In the genomic region with DNA sequence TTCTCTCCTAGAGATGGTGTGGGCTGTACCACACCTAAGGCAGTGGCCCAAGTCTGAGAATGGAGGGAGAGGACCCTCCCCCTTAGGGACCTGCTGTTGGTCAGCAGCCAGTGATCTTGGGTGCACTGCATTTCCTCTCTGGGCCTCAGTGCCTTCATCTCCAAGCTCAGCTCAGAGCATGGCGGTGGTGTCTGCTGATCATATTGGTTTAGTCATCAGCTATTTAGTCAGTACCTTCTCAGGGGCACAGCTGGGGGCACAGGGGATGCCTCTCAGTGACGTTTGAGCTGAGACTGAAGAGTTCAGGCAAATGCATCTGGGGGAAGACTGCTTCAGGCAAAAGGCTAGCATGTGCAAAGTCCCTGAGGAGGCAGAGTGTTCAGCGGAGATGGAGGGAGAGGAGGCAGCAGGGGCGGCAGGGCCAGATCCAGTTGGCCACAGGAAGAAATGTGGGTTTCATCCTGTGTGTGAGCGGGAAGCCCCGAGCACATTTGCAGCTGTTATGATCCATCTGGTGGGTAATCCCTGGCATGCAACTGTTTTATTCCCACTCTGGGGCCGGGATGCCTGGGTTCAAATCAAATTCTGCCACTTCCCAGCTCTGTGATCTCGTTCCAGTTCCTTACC, we compare ENCODE assay signal across 20 cellular contexts. TPM values are rescaled to one million over a fixed set of nuclear protein-coding genes. Genes with fewer than 3 reads are reported as not detected.
DNase-seq lines count a peak whose midpoint lies in the region; TF ChIP-seq lines count a peak whose summit lies in the region.
"Had no signal": no experiment of that assay in that cellular context is flagged by ENCODE, and none has a peak within 500 bp of the region (broad histone marks: within the 10 kb centered on the region; RNA-seq: fewer than 3 reads in every experiment).

No MANE protein-coding gene starts in this region.

- no peak overlapping the region for H3K27ac Mint-ChIP-seq in MCF 10A (ENCODE audit: low read depth, unreplicated experiment)
- peak overlapping the region in 5 of 6 donors; percentile 48 to 86 (median 72) for H3K27ac Mint-ChIP-seq in immature natural killer cell
- H3K27ac Mint-ChIP-seq in activated T-helper 2 cell treated with anti-CD3 and anti-CD28 coated beads, Interferon-gamma antibody, Interleukin-2, Interleukin-4, amounts not matched to agents 10 μg/mL and 5 μg/mL and 100 μg/mL, durations not matched to agents 14 hours and 24 hours and 36 hours = no peak overlapping the region

- H3K4me3 ChIP-seq in breast epithelium (no peak overlapping the region), SJCRH30 (no peak overlapping the region)
- H3K4me3 ChIP-seq: esophagus squamous epithelium, lung, smooth muscle cell, uterus had no signal

- H3K4me1 Mint-ChIP-seq in MCF 10A (ENCODE audit: insufficient read depth, unreplicated experiment) (peaks cover 15% of the 10 kb centered on the region), immature natural killer cell (peaks cover 22 to 32% of the 10 kb centered on the region in 2 donors)
- peaks cover 16% of the 10 kb centered on the region for H3K4me1 Mint-ChIP-seq in activated T-helper 2 cell treated with anti-CD3 and anti-CD28 coated beads, Interferon-gamma antibody, Interleukin-2, Interleukin-4, amounts not matched to agents 10 μg/mL and 5 μg/mL and 100 μg/mL, durations not matched to agents 14 hours and 24 hours and 36 hours (ENCODE audit: low read depth)

- intact Hi-C loops in MCF 10A (cut with micrococcal nuclease) (no loop called here), breast epithelium (cut with DNase I; ENCODE audit: low total_unique reads) (no loop called here)
- intact Hi-C loops in activated T-helper 2 cell treated with anti-CD3 and anti-CD28 coated beads, Interferon-gamma antibody, Interleukin-2, Interleukin-4, amounts not matched to agents 10 μg/mL and 5 μg/mL and 100 μg/mL, durations not matched to agents 14 hours and 24 hours and 36 hours (cut with micrococcal nuclease) = loop anchor here (5.0 to 10.0 kb wide), 2 partner anchors 59 to 77 kb away; a partner anchor contains a TSS

- no peak for TF ChIP-seq POLR2A in breast epithelium (IDR thresholded peaks at IDR 0.05)

- H3K27me3 ChIP-seq in breast epithelium (no peaks in the 10 kb centered on the region), SJCRH30 (no peaks in the 10 kb centered on the region)
- H3K27me3 ChIP-seq: brain microvascular endothelial cell, esophagus squamous epithelium, uterus had no signal

- no peak for DNase-seq in MCF 10A (ENCODE audit: unreplicated experiment)
- no peak for DNase-seq in breast epithelium (ENCODE audit: low spot score in 2 of 2)
- DNase-seq in SJCRH30 = peak; percentile 92 to 93
- no peak for DNase-seq in immature natural killer cell
- DNase-seq in activated T-helper 2 cell treated with anti-CD3 and anti-CD28 coated beads, Interferon-gamma antibody, Interleukin-2, Interleukin-4, amounts not matched to agents 10 μg/mL and 5 μg/mL and 100 μg/mL, durations not matched to agents 14 hours and 24 hours and 36 hours (ENCODE audit: low spot score) = no peak
- DNase-seq in foreskin melanocyte = no peak
- DNase-seq in NCI-H2227 (lab: John Stamatoyannopoulos, UW; ENCODE audit: unreplicated experiment) = no peak
- DNase-seq: activated gamma-delta T cell, esophagus squamous epithelium had no signal

- no peak for TF ChIP-seq CTCF in MCF 10A (IDR thresholded peaks at IDR 0.05; ENCODE audit: unreplicated experiment)
- TF ChIP-seq CTCF in breast epithelium (IDR thresholded peaks at IDR 0.05) = no peak

- CTCF ChIA-PET in MCF 10A (lab: Yijun Ruan, JAX) = interaction anchor here (0.6 to 2.8 kb wide), 26 partner anchors 10 to 1820 kb away, joined by 3 to 19 read pairs (median 3); a partner anchor contains a TSS

- no peaks in the 10 kb centered on the region for H3K36me3 ChIP-seq in breast epithelium
- no peaks in the 10 kb centered on the region for H3K36me3 ChIP-seq in SJCRH30
- H3K36me3 ChIP-seq: uterus had no signal

- H3K27me3 Mint-ChIP-seq in MCF 10A (ENCODE audit: insufficient read depth, unreplicated experiment) (no peaks in the 10 kb centered on the region), immature natural killer cell (ENCODE audit: low read depth in 3 of 3) (no peaks in the 10 kb centered on the region)
- no peaks in the 10 kb centered on the region for H3K27me3 Mint-ChIP-seq in activated T-helper 2 cell treated with anti-CD3 and anti-CD28 coated beads, Interferon-gamma antibody, Interleukin-2, Interleukin-4, amounts not matched to agents 10 μg/mL and 5 μg/mL and 100 μg/mL, durations not matched to agents 14 hours and 24 hours and 36 hours (ENCODE audit: low read depth)

- H3K36me3 Mint-ChIP-seq in MCF 10A (ENCODE audit: insufficient read depth, unreplicated experiment) (peaks cover 20% of the 10 kb centered on the region), immature natural killer cell (no peaks in the 10 kb centered on the region)
- H3K36me3 Mint-ChIP-seq in activated T-helper 2 cell treated with anti-CD3 and anti-CD28 coated beads, Interferon-gamma antibody, Interleukin-2, Interleukin-4, amounts not matched to agents 10 μg/mL and 5 μg/mL and 100 μg/mL, durations not matched to agents 14 hours and 24 hours and 36 hours (ENCODE audit: low read depth) = no peaks in the 10 kb centered on the region

- H3K27ac ChIP-seq in breast epithelium = no peak overlapping the region
- H3K27ac ChIP-seq in SJCRH30 = peak overlapping the region; percentile 76
- H3K27ac ChIP-seq in temporal lobe (ENCODE audit: low read depth, low read length) = peak overlapping the region; percentile 27
- H3K27ac ChIP-seq: brain microvascular endothelial cell, esophagus squamous epithelium, uterus had no signal

- TSS peak; percentile 11 for BruUV-seq in MCF 10A (replicated peaks; lab: Mats Ljungman, UMichigan)

- H3K9me3 Mint-ChIP-seq in MCF 10A (ENCODE audit: unreplicated experiment) = no peaks in the 10 kb centered on the region
- H3K9me3 Mint-ChIP-seq in immature natural killer cell = no peaks in the 10 kb centered on the region
- H3K9me3 Mint-ChIP-seq in activated T-helper 2 cell treated with anti-CD3 and anti-CD28 coated beads, Interferon-gamma antibody, Interleukin-2, Interleukin-4, amounts not matched to agents 10 μg/mL and 5 μg/mL and 100 μg/mL, durations not matched to agents 14 hours and 24 hours and 36 hours = no peaks in the 10 kb centered on the region

- H3K4me3 Mint-ChIP-seq in MCF 10A (ENCODE audit: unreplicated experiment) (no peak overlapping the region), immature natural killer cell (no peak overlapping the region)
- H3K4me3 Mint-ChIP-seq in activated T-helper 2 cell treated with anti-CD3 and anti-CD28 coated beads, Interferon-gamma antibody, Interleukin-2, Interleukin-4, amounts not matched to agents 10 μg/mL and 5 μg/mL and 100 μg/mL, durations not matched to agents 14 hours and 24 hours and 36 hours (ENCODE audit: low read depth) = no peak overlapping the region

- H3K9me3 ChIP-seq in breast epithelium = no peaks in the 10 kb centered on the region
- H3K9me3 ChIP-seq in SJCRH30 (replicated peaks) = no peaks in the 10 kb centered on the region
- H3K9me3 ChIP-seq: esophagus squamous epithelium, uterus had no signal

- H3K4me1 ChIP-seq in breast epithelium (no peaks in the 10 kb centered on the region), SJCRH30 (peaks cover 9% of the 10 kb centered on the region)

- POLR2A ChIA-PET in MCF 10A (lab: Yijun Ruan, JAX) = interaction anchor here (0.7 to 1.3 kb wide), 4 partner anchors 25 to 437 kb away, joined by 3 to 4 read pairs (median 3); a partner anchor contains a TSS

RNA-seq across cellular contexts. Expression of a gene that starts 15.7 kb away (rescaled TPM):
- 115 and 143 TPM in 2 replicates for total RNA-seq in MCF 10A (2022)
- 10 to 100 TPM; 62.2 to 89.8 (median 72.4) TPM for total RNA-seq in breast epithelium
- total RNA-seq in SJCRH30 (2014; rRNA removed; shearing (Covaris generic)) = 32.9 and 33.3 TPM in 2 replicates
- polyA plus RNA-seq in immature natural killer cell = 100 to 1,000 TPM in 2 of 3 donors, 10 to 100 TPM in 1; 65.3 to 118 (median 107) TPM
- total RNA-seq in temporal lobe = 25.8 TPM
- total RNA-seq in activated T-helper 2 cell treated with anti-CD3 and anti-CD28 coated beads, Interferon-gamma antibody, Interleukin-2, Interleukin-4, amounts not matched to agents 10 μg/mL and 5 μg/mL and 100 μg/mL, durations not matched to agents 14 hours and 24 hours and 36 hours = 81.4 and 85.7 TPM in 2 replicates

RNA-seq across cellular contexts. Expression of a gene that starts 25.4 kb away (rescaled TPM):
- 3.4 and 5.0 TPM in 2 replicates for total RNA-seq in MCF 10A (2022)
- 10 to 100 TPM; 32.4 to 35.4 (median 34.8) TPM for total RNA-seq in breast epithelium
- total RNA-seq in SJCRH30 (2014; rRNA removed; shearing (Covaris generic)) = 5.9 and 7.4 TPM in 2 replicates
- 10 to 100 TPM in 2 of 3 donors, 1 to 10 TPM in 1; 9.7 to 15.9 (median 15.3) TPM for polyA plus RNA-seq in immature natural killer cell
- total RNA-seq in temporal lobe = 13.8 TPM
- 3.1 and 3.5 TPM in 2 replicates for total RNA-seq in activated T-helper 2 cell treated with anti-CD3 and anti-CD28 coated beads, Interferon-gamma antibody, Interleukin-2, Interleukin-4, amounts not matched to agents 10 μg/mL and 5 μg/mL and 100 μg/mL, durations not matched to agents 14 hours and 24 hours and 36 hours

RNA-seq across cellular contexts. Expression of a gene that starts 35.0 kb away (rescaled TPM):
- total RNA-seq in MCF 10A (2022) (not detected in 2 replicates), breast epithelium (under 1 TPM in 1 of 3 donors, not detected in 2; 0.64 TPM), temporal lobe (not detected)
- total RNA-seq in SJCRH30 (2014; rRNA removed; shearing (Covaris generic)) = not detected in 2 replicates
- not detected for polyA plus RNA-seq in immature natural killer cell
- total RNA-seq in activated T-helper 2 cell treated with anti-CD3 and anti-CD28 coated beads, Interferon-gamma antibody, Interleukin-2, Interleukin-4, amounts not matched to agents 10 μg/mL and 5 μg/mL and 100 μg/mL, durations not matched to agents 14 hours and 24 hours and 36 hours = not detected in 2 replicates
- total RNA-seq: A673, Daoy, esophagus squamous epithelium, HT-29, lung, renal cortical epithelial cell, uterus had no signal
- polyA plus RNA-seq: BJ, keratinocyte, lung, smooth muscle cell had no signal

RNA-seq across cellular contexts. Expression of a gene that starts 47.3 kb away (rescaled TPM):
- not detected in 2 replicates for total RNA-seq in MCF 10A (2022)
- total RNA-seq in breast epithelium = under 1 TPM; 0.33 to 0.73 (median 0.64) TPM
- 0.10 TPM in 1 of 2 replicates, not detected in the other for total RNA-seq in SJCRH30 (2014; rRNA removed; shearing (Covaris generic))
- under 1 TPM in 1 of 3 donors, not detected in 2; 0.24 TPM for polyA plus RNA-seq in immature natural killer cell
- 0.74 TPM for total RNA-seq in temporal lobe
- not detected in 2 replicates for total RNA-seq in activated T-helper 2 cell treated with anti-CD3 and anti-CD28 coated beads, Interferon-gamma antibody, Interleukin-2, Interleukin-4, amounts not matched to agents 10 μg/mL and 5 μg/mL and 100 μg/mL, durations not matched to agents 14 hours and 24 hours and 36 hours
- total RNA-seq: A673, Daoy, HT-29 had no signal

RNA-seq across cellular contexts. Expression of a gene that starts 59.7 kb away (rescaled TPM):
- total RNA-seq in MCF 10A (2022) = 103 and 107 TPM in 2 replicates
- total RNA-seq in breast epithelium = 10 to 100 TPM; 45.1 to 99.9 (median 57.0) TPM
- total RNA-seq in SJCRH30 (2014; rRNA removed; shearing (Covaris generic)) = 115 and 117 TPM in 2 replicates
- 10 to 100 TPM; 16.9 to 26.8 (median 22.6) TPM for polyA plus RNA-seq in immature natural killer cell
- total RNA-seq in temporal lobe = 15.7 TPM
- total RNA-seq in activated T-helper 2 cell treated with anti-CD3 and anti-CD28 coated beads, Interferon-gamma antibody, Interleukin-2, Interleukin-4, amounts not matched to agents 10 μg/mL and 5 μg/mL and 100 μg/mL, durations not matched to agents 14 hours and 24 hours and 36 hours = 77.0 and 84.3 TPM in 2 replicates

Comparison
In these comparisons a context has a peak if more than half of its experiments do, and no peak if none do; other contexts are left out.
1. DNase-seq: peak in SJCRH30 (2 of 2); none in MCF 10A (single experiment), breast epithelium (0 of 2), immature natural killer cell (0 of 3), activated T-helper 2 cell treated with anti-CD3 and anti-CD28 coated beads, Interferon-gamma antibody, Interleukin-2, Interleukin-4, amounts not matched to agents 10 μg/mL and 5 μg/mL and 100 μg/mL, durations not matched to agents 14 hours and 24 hours and 36 hours (single experiment), foreskin melanocyte (single experiment) and NCI-H2227 (single experiment).
2. H3K27ac Mint-ChIP-seq: peak in immature natural killer cell (5 of 6); none in MCF 10A (single experiment) and activated T-helper 2 cell treated with anti-CD3 and anti-CD28 coated beads, Interferon-gamma antibody, Interleukin-2, Interleukin-4, amounts not matched to agents 10 μg/mL and 5 μg/mL and 100 μg/mL, durations not matched to agents 14 hours and 24 hours and 36 hours (single experiment).
3. H3K27ac ChIP-seq: peak in SJCRH30 (single experiment) and temporal lobe (single experiment); none in breast epithelium (0 of 2).